Comparison of ENCODE assay signal across 1 cellular context in genomic region chr11:77589521-77590193, GRCh38.
TF ChIP-seq lines count a peak whose summit lies in the region.

A gene with protein sequence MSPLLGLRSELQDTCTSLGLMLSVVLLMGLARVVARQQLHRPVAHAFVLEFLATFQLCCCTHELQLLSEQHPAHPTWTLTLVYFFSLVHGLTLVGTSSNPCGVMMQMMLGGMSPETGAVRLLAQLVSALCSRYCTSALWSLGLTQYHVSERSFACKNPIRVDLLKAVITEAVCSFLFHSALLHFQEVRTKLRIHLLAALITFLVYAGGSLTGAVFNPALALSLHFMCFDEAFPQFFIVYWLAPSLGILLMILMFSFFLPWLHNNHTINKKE (plus strand): TSS chr11:77589953. CDS start chr11:77589993, 40 bp downstream.

TF ChIP-seq in K562, 482 proteins besides CTCF, POLR2A, EP300 and RAD21 (continued from another document and continues in another):
- TF ChIP-seq MXI1 (IDR thresholded peaks at IDR 0.05; ENCODE audit: low read depth, low read length): 0 out of 2 replicates have a peak, but pooled peaks have one; percentile 42
- TF ChIP-seq, protein P1, sequence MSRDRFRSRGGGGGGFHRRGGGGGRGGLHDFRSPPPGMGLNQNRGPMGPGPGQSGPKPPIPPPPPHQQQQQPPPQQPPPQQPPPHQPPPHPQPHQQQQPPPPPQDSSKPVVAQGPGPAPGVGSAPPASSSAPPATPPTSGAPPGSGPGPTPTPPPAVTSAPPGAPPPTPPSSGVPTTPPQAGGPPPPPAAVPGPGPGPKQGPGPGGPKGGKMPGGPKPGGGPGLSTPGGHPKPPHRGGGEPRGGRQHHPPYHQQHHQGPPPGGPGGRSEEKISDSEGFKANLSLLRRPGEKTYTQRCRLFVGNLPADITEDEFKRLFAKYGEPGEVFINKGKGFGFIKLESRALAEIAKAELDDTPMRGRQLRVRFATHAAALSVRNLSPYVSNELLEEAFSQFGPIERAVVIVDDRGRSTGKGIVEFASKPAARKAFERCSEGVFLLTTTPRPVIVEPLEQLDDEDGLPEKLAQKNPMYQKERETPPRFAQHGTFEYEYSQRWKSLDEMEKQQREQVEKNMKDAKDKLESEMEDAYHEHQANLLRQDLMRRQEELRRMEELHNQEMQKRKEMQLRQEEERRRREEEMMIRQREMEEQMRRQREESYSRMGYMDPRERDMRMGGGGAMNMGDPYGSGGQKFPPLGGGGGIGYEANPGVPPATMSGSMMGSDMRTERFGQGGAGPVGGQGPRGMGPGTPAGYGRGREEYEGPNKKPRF (IDR thresholded peaks at IDR 0.05; ENCODE audit: low read depth, low read length): no peak
- no peak for TF ChIP-seq SMARCB1 (IDR thresholded peaks at IDR 0.05; ENCODE audit: insufficient read length, low read depth)
- TF ChIP-seq PHF21A (IDR thresholded peaks at IDR 0.05; ENCODE audit: borderline replicate concordance, low read depth): no peak
- no peak for TF ChIP-seq ZC3H8 (IDR thresholded peaks at IDR 0.05)
- TF ChIP-seq NFIC (IDR thresholded peaks at IDR 0.05): no peak
- TF ChIP-seq NR0B1 (IDR thresholded peaks at IDR 0.05; ENCODE audit: partially characterized antibody): no peak
- TF ChIP-seq KLF1 (tag; IDR thresholded peaks at IDR 0.05): no peak
- TF ChIP-seq ZNF143 (CRISPR knock-in tag; IDR thresholded peaks at IDR 0.05): no peak
- no peak for TF ChIP-seq BRF2 (IDR thresholded peaks at IDR 0.05; ENCODE audit: borderline replicate concordance, insufficient read depth, insufficient read length)
- no peak for TF ChIP-seq SIRT6 (IDR thresholded peaks at IDR 0.05; ENCODE audit: low read depth, low read length)
- peak; percentile 23; the same call in 1 of the 2 replicates for TF ChIP-seq HCFC1 (IDR thresholded peaks at IDR 0.05; ENCODE audit: low read depth, low read length)
- TF ChIP-seq NCOA6 (IDR thresholded peaks at IDR 0.05): no peak
- no peak for TF ChIP-seq FOXA1 (IDR thresholded peaks at IDR 0.05; ENCODE audit: borderline replicate concordance)
- TF ChIP-seq NRF1 (conservative IDR thresholded peaks at IDR 0.05 in 1 of 2, IDR thresholded peaks at IDR 0.05 in 1 of 2): peak; percentile 93 to 94
- TF ChIP-seq, protein P2, sequence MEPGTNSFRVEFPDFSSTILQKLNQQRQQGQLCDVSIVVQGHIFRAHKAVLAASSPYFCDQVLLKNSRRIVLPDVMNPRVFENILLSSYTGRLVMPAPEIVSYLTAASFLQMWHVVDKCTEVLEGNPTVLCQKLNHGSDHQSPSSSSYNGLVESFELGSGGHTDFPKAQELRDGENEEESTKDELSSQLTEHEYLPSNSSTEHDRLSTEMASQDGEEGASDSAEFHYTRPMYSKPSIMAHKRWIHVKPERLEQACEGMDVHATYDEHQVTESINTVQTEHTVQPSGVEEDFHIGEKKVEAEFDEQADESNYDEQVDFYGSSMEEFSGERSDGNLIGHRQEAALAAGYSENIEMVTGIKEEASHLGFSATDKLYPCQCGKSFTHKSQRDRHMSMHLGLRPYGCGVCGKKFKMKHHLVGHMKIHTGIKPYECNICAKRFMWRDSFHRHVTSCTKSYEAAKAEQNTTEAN (CRISPR knock-in tag; IDR thresholded peaks at IDR 0.05): no peak
- TF ChIP-seq, protein P3, sequence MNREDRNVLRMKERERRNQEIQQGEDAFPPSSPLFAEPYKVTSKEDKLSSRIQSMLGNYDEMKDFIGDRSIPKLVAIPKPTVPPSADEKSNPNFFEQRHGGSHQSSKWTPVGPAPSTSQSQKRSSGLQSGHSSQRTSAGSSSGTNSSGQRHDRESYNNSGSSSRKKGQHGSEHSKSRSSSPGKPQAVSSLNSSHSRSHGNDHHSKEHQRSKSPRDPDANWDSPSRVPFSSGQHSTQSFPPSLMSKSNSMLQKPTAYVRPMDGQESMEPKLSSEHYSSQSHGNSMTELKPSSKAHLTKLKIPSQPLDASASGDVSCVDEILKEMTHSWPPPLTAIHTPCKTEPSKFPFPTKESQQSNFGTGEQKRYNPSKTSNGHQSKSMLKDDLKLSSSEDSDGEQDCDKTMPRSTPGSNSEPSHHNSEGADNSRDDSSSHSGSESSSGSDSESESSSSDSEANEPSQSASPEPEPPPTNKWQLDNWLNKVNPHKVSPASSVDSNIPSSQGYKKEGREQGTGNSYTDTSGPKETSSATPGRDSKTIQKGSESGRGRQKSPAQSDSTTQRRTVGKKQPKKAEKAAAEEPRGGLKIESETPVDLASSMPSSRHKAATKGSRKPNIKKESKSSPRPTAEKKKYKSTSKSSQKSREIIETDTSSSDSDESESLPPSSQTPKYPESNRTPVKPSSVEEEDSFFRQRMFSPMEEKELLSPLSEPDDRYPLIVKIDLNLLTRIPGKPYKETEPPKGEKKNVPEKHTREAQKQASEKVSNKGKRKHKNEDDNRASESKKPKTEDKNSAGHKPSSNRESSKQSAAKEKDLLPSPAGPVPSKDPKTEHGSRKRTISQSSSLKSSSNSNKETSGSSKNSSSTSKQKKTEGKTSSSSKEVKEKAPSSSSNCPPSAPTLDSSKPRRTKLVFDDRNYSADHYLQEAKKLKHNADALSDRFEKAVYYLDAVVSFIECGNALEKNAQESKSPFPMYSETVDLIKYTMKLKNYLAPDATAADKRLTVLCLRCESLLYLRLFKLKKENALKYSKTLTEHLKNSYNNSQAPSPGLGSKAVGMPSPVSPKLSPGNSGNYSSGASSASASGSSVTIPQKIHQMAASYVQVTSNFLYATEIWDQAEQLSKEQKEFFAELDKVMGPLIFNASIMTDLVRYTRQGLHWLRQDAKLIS (CRISPR knock-in tag; IDR thresholded peaks at IDR 0.05): no peak
- TF ChIP-seq DMBX1 (CRISPR knock-in tag; IDR thresholded peaks at IDR 0.05; ENCODE audit: borderline replicate concordance): no peak
- no peak for TF ChIP-seq GTF2E2 (tag; IDR thresholded peaks at IDR 0.05)
- no peak for TF ChIP-seq NKRF (IDR thresholded peaks at IDR 0.05; ENCODE audit: borderline replicate concordance)
- TF ChIP-seq FUS (optimal IDR thresholded peaks at IDR 0.05; ENCODE audit: low read depth, low read length): no peak
- no peak for TF ChIP-seq ESRRB (CRISPR knock-in tag; IDR thresholded peaks at IDR 0.05; ENCODE audit: borderline replicate concordance)
- peak; percentile 89; the same call in 1 of the 2 replicates for TF ChIP-seq ZBTB1 (CRISPR knock-in tag; IDR thresholded peaks at IDR 0.05; ENCODE audit: borderline replicate concordance, low read depth)
- TF ChIP-seq POLR2B (IDR thresholded peaks at IDR 0.05; ENCODE audit: low read depth, partially characterized antibody): no peak
- no peak for TF ChIP-seq KDM4B (IDR thresholded peaks at IDR 0.05; ENCODE audit: borderline replicate concordance in 2 of 2, low read depth in 1 of 2)
- no peak for TF ChIP-seq MAFG (tag; conservative IDR thresholded peaks at IDR 0.05)
- TF ChIP-seq MCM5 (IDR thresholded peaks at IDR 0.05; ENCODE audit: low read depth): no peak
- no peak for TF ChIP-seq SRSF7 (optimal IDR thresholded peaks at IDR 0.05; ENCODE audit: low read depth, low read length)
- TF ChIP-seq NR2C1 (IDR thresholded peaks at IDR 0.05): no peak
- no peak for TF ChIP-seq NR2C1 (tag; IDR thresholded peaks at IDR 0.05)
- no peak for TF ChIP-seq ZNF766 (CRISPR knock-in tag; conservative IDR thresholded peaks at IDR 0.05)
- no peak for TF ChIP-seq RBM15 (IDR thresholded peaks at IDR 0.05; ENCODE audit: insufficient read depth, low read length)
- no peak for TF ChIP-seq TEAD4 (IDR thresholded peaks at IDR 0.05; ENCODE audit: low read length)
- no peak for TF ChIP-seq TEAD4 (CRISPR knock-in tag; IDR thresholded peaks at IDR 0.05; ENCODE audit: borderline replicate concordance)
- TF ChIP-seq FOXM1 (IDR thresholded peaks at IDR 0.05; ENCODE audit: low read depth): no peak
- TF ChIP-seq FOXM1 (CRISPR knock-in tag; IDR thresholded peaks at IDR 0.05; ENCODE audit: low read depth): no peak
- TF ChIP-seq TAL1 (IDR thresholded peaks at IDR 0.05): no peak
- TF ChIP-seq, protein P4, sequence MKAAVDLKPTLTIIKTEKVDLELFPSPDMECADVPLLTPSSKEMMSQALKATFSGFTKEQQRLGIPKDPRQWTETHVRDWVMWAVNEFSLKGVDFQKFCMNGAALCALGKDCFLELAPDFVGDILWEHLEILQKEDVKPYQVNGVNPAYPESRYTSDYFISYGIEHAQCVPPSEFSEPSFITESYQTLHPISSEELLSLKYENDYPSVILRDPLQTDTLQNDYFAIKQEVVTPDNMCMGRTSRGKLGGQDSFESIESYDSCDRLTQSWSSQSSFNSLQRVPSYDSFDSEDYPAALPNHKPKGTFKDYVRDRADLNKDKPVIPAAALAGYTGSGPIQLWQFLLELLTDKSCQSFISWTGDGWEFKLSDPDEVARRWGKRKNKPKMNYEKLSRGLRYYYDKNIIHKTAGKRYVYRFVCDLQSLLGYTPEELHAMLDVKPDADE (conservative IDR thresholded peaks at IDR 0.05; ENCODE audit: control insufficient read depth, low read depth, low read length): peak; percentile 57; the same call in 1 of the 2 replicates
- TF ChIP-seq TGIF2 (CRISPR knock-in tag; IDR thresholded peaks at IDR 0.05): no peak
- peak; percentile 82 for TF ChIP-seq POLR2G (IDR thresholded peaks at IDR 0.05; ENCODE audit: low read depth, low read length)
- TF ChIP-seq ZKSCAN1 (IDR thresholded peaks at IDR 0.05; ENCODE audit: low read depth, low read length): no peak
- no peak for TF ChIP-seq LCOR (CRISPR knock-in tag; IDR thresholded peaks at IDR 0.05)
- TF ChIP-seq, protein P5, sequence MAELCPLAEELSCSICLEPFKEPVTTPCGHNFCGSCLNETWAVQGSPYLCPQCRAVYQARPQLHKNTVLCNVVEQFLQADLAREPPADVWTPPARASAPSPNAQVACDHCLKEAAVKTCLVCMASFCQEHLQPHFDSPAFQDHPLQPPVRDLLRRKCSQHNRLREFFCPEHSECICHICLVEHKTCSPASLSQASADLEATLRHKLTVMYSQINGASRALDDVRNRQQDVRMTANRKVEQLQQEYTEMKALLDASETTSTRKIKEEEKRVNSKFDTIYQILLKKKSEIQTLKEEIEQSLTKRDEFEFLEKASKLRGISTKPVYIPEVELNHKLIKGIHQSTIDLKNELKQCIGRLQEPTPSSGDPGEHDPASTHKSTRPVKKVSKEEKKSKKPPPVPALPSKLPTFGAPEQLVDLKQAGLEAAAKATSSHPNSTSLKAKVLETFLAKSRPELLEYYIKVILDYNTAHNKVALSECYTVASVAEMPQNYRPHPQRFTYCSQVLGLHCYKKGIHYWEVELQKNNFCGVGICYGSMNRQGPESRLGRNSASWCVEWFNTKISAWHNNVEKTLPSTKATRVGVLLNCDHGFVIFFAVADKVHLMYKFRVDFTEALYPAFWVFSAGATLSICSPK (IDR thresholded peaks at IDR 0.05; ENCODE audit: borderline replicate concordance): no peak
- TF ChIP-seq RBM34 (IDR thresholded peaks at IDR 0.05; ENCODE audit: borderline replicate concordance, insufficient read depth, low read length): no peak
- no peak for TF ChIP-seq TCF7L2 (IDR thresholded peaks at IDR 0.05; ENCODE audit: low read depth, low read length)
- no peak for TF ChIP-seq ZNF197 (CRISPR knock-in tag; IDR thresholded peaks at IDR 0.05; ENCODE audit: low read depth)
- TF ChIP-seq HNRNPH1 (optimal IDR thresholded peaks at IDR 0.05; ENCODE audit: low read depth, low read length): no peak
- no peak for TF ChIP-seq ZBTB49 (CRISPR knock-in tag; IDR thresholded peaks at IDR 0.05; ENCODE audit: borderline replicate concordance)
- no peak for TF ChIP-seq RBM25 (IDR thresholded peaks at IDR 0.05; ENCODE audit: low read depth, low read length, severe bottlenecking)
- 0 out of 2 replicates have a peak, but pooled peaks have one; percentile 61 for TF ChIP-seq ERF (CRISPR knock-in tag; IDR thresholded peaks at IDR 0.05)
